18 cellular contexts compared by ENCODE assay signal in genomic region chr3:36211656-36211999, GRCh38.
DNase-seq lines count a peak whose midpoint lies in the region; ATAC-seq, FAIRE-seq and TF ChIP-seq lines count a peak whose summit lies in the region.
"Had no signal": no experiment of that assay in that cellular context is flagged by ENCODE, and none has a peak within 500 bp of the region (broad histone marks: within the 10 kb centered on the region; RNA-seq: fewer than 3 reads in every experiment).

No MANE protein-coding gene starts in this region.

- no peak for TF ChIP-seq CTCF in A549 (IDR thresholded peaks at IDR 0.05)

- DNase-seq in A549 (ENCODE audit: low read depth in 1 of 2, low spot score in 1 of 2) = no peak
- no peak for DNase-seq in T-helper 9 cell
- no peak for DNase-seq in iPS-NIHi11 (ENCODE audit: low spot score)
- no peak for DNase-seq in activated T-cell treated with anti-CD3 and anti-CD28 coated beads, Interleukin-2, amount 50 U/mL, for 1 hour
- DNase-seq: DMS 273 treated with DMSO at 0.1 percent for 48 hours, GF-D8, HFFc6, KBM-7, NCI-H1417 treated with DMSO at 0.1 percent for 48 hours, NCI-H2029, NCI-H748 treated with DMSO at 0.1 percent for 48 hours had no signal

- no peaks in the 10 kb centered on the region for H3K9me3 ChIP-seq in A549

- CTCF ChIA-PET in A549 (lab: Yijun Ruan, JAX) = no interaction called here

- no peak for TF ChIP-seq RAD21 in A549 (conservative IDR thresholded peaks at IDR 0.05 in 1 of 2, IDR thresholded peaks at IDR 0.05 in 1 of 2)

- no peak for ATAC-seq in A549
- peak; percentile 52 for ATAC-seq in GM19438 (IDR thresholded peaks at IDR 0.05; ENCODE audit: low read depth, unreplicated experiment)
- peak; percentile 26 for ATAC-seq in HG02970 (IDR thresholded peaks at IDR 0.05; ENCODE audit: low FRiP score, unreplicated experiment)
- peak; percentile 44 for ATAC-seq in HG03460 (IDR thresholded peaks at IDR 0.05; ENCODE audit: unreplicated experiment)
- no peak for ATAC-seq in HG03196 (IDR thresholded peaks at IDR 0.05; ENCODE audit: unreplicated experiment)

- H3K4me1 ChIP-seq in A549 = peaks cover 19% of the 10 kb centered on the region

- no peak for TF ChIP-seq POLR2A in A549 (IDR thresholded peaks at IDR 0.05; ENCODE audit: low read length)

- no peak overlapping the region for H3K4me2 ChIP-seq in A549

- peak overlapping the region; percentile 14 to 39; a peak in 2 of 6 replicates for H3K27ac ChIP-seq in A549
- H3K27ac ChIP-seq: 22Rv1, RWPE1 had no signal

- H3K4me3 ChIP-seq in A549 = no peak overlapping the region

- no peak for FAIRE-seq in A549 (lab: Jason Lieb, UNC)
- FAIRE-seq: GM12892 had no signal

- POLR2A ChIA-PET in A549 (lab: Yijun Ruan, JAX) = no interaction called here

- TF ChIP-seq EP300 in A549 (IDR thresholded peaks at IDR 0.05) = no peak

TF ChIP-seq in A549, 52 proteins besides CTCF, POLR2A, EP300 and RAD21:
- TF ChIP-seq FOSB (CRISPR knock-in tag; IDR thresholded peaks at IDR 0.05) (no peak), ZSCAN20 (CRISPR knock-in tag; IDR thresholded peaks at IDR 0.05) (no peak), MAFK (IDR thresholded peaks at IDR 0.05; ENCODE audit: partially characterized antibody) (no peak), GATA3 (IDR thresholded peaks at IDR 0.05; ENCODE audit: borderline replicate concordance) (no peak), TFCP2L1 (CRISPR knock-in tag; IDR thresholded peaks at IDR 0.05) (no peak), BCL3 (IDR thresholded peaks at IDR 0.05) (no peak), HEYL (CRISPR knock-in tag; IDR thresholded peaks at IDR 0.05) (no peak), ZFP36 (IDR thresholded peaks at IDR 0.05; ENCODE audit: borderline replicate concordance, partially characterized antibody) (no peak), CBX2 (IDR thresholded peaks at IDR 0.05; ENCODE audit: borderline replicate concordance, low read depth) (no peak), ELK1 (IDR thresholded peaks at IDR 0.05; ENCODE audit: low read depth, low read length) (no peak), JUN (IDR thresholded peaks at IDR 0.05) (no peak), E2F6 (IDR thresholded peaks at IDR 0.05; ENCODE audit: borderline replicate concordance, low read depth) (no peak)
TF ChIP-seq in A549: peak in this region for 0.

Comparison
In these comparisons a context has a peak if more than half of its experiments do, and no peak if none do; other contexts are left out.
1. ATAC-seq: peak in GM19438 (single experiment), HG02970 (single experiment) and HG03460 (single experiment); none in A549 (0 of 2) and HG03196 (single experiment).